31 cellular contexts compared by ENCODE assay signal in genomic region chr4:51999250-51999649, GRCh38. TPM values are rescaled to one million over a fixed set of nuclear protein-coding genes. Genes with fewer than 3 reads are reported as not detected.
DNase-seq lines count a peak whose midpoint lies in the region; ATAC-seq, FAIRE-seq and TF ChIP-seq lines count a peak whose summit lies in the region.
"Had no signal": no experiment of that assay in that cellular context is flagged by ENCODE, and none has a peak within 500 bp of the region (broad histone marks: within the 10 kb centered on the region; RNA-seq: fewer than 3 reads in every experiment).

No MANE protein-coding gene starts in this region.

- BruUV-seq in HepG2 (replicated peaks; lab: Mats Ljungman, UMichigan): no TSS peak

- TF ChIP-seq CTCF in liver (IDR thresholded peaks at IDR 0.05; ENCODE audit: low read depth, low read length, missing input control) (no peak), HepG2 (CRISPR knock-in tag; IDR thresholded peaks at IDR 0.05) (no peak), right lobe of liver (IDR thresholded peaks at IDR 0.05) (no peak)

- no peak for FAIRE-seq in HepG2 (lab: Jason Lieb, UNC)
- peak; percentile 74 for FAIRE-seq in islet of Langerhans (lab: Jason Lieb, UNC)
- FAIRE-seq: A204.1, GM12878, GM12892, GM18507 had no signal

- CTCF ChIA-PET in HepG2 (lab: Yijun Ruan, JAX; ENCODE audit: low intra/inter-chr PET ratio, low total read pairs): no interaction called here

- TF ChIP-seq POLR2A in HepG2 (IDR thresholded peaks at IDR 0.05; ENCODE audit: insufficient read depth in 1 of 2, low read depth in 2 of 2, low read length in 2 of 2): no peak
- TF ChIP-seq POLR2A in right lobe of liver (IDR thresholded peaks at IDR 0.05): no peak

- H3K36me3 ChIP-seq in liver (ENCODE audit: control insufficient read depth in 4 of 4, insufficient read depth in 3 of 4, low read depth in 1 of 4, low read length in 3 of 4) (no peaks in the 10 kb centered on the region), HepG2 (replicated peaks in 1 of 2; ENCODE audit: control insufficient read depth in 1 of 2, insufficient read depth in 2 of 2, low read length in 2 of 2) (no peaks in the 10 kb centered on the region), right lobe of liver (no peaks in the 10 kb centered on the region)
- H3K36me3 ChIP-seq: BE2C, BLaER1 had no signal

- H3K4me1 ChIP-seq in liver (ENCODE audit: control insufficient read depth in 4 of 4, insufficient read depth in 4 of 4, low read length in 3 of 4) (peaks cover 0 to 14% (median 8%) of the 10 kb centered on the region in 4 donors), HepG2 (ENCODE audit: insufficient read depth, low read length) (peaks cover 14% of the 10 kb centered on the region; the same call in 1 of the 2 replicates), right lobe of liver (peaks cover 0 to 10% (median 5%) of the 10 kb centered on the region in 4 donors)
- H3K4me1 ChIP-seq: BE2C, BLaER1 had no signal

- in situ Hi-C loops in HepG2 (cut with HindIII; ENCODE audit: extremely low pct_ligation_motif_present, low pct_unique_long_range_greater_than_20kb): no loop called here

- H3K4me3 ChIP-seq in liver (ENCODE audit: low read depth in 1 of 3, low read length in 3 of 3): no peak overlapping the region
- H3K4me3 ChIP-seq in HepG2 (replicated peaks in 1 of 3; ENCODE audit: insufficient read depth in 1 of 3, low read depth in 2 of 3, low read length in 3 of 3): no peak overlapping the region
- no peak overlapping the region for H3K4me3 ChIP-seq in right lobe of liver
- H3K4me3 ChIP-seq: BLaER1, GM12878 had no signal

- H3K9me3 ChIP-seq in liver (ENCODE audit: control insufficient read depth in 4 of 4, low read length in 3 of 4): no peaks in the 10 kb centered on the region
- no peaks in the 10 kb centered on the region for H3K9me3 ChIP-seq in HepG2 (ENCODE audit: low read length)
- H3K9me3 ChIP-seq in right lobe of liver: no peaks in the 10 kb centered on the region
- H3K9me3 ChIP-seq: BE2C, BLaER1 had no signal

- no peaks in the 10 kb centered on the region for H4K20me1 ChIP-seq in HepG2 (ENCODE audit: insufficient read depth, low read length)
- H4K20me1 ChIP-seq: BLaER1 had no signal

- H3K27ac ChIP-seq in liver (ENCODE audit: low read depth in 1 of 2, low read length in 2 of 2) (no peak overlapping the region), HepG2 (ENCODE audit: extremely low read length, insufficient read depth, low read length) (no peak overlapping the region), right lobe of liver (no peak overlapping the region)
- H3K27ac ChIP-seq: BLaER1 had no signal

- no peaks in the 10 kb centered on the region for H3K79me2 ChIP-seq in HepG2 (ENCODE audit: insufficient read depth, low read length)

- no peak for TF ChIP-seq EP300 in HepG2 (IDR thresholded peaks at IDR 0.05; ENCODE audit: low read depth in 2 of 2, low read length in 2 of 2)
- no peak for TF ChIP-seq EP300 in HepG2 (CRISPR knock-in tag; IDR thresholded peaks at IDR 0.05; ENCODE audit: borderline replicate concordance)

- 52% methylated on average over 5 of the region's 5 CpGs for WGBS in liver
- WGBS in HepG2 (ENCODE audit: low lambda C conversion rate): 15% methylated on average over 5 of the region's 5 CpGs
- 52% methylated on average over 5 of the region's 5 CpGs for WGBS in right lobe of liver (ENCODE audit: insufficient coverage, low coverage, low lambda C conversion rate, missing lambda C conversion rate)

- no peak overlapping the region for H2AFZ ChIP-seq in HepG2 (ENCODE audit: low read length)

- H3K4me2 ChIP-seq in HepG2 (ENCODE audit: low read depth, low read length): no peak overlapping the region
- H3K4me2 ChIP-seq: BLaER1 had no signal

- intact Hi-C loops in HepG2 (cut with micrococcal nuclease; ENCODE audit: unreplicated experiment) (no loop called here), right lobe of liver (cut with DNase I) (no loop called here)

- no peak for ATAC-seq in HepG2
- peak; percentile 60 to 86 (median 72) for ATAC-seq in right lobe of liver
- ATAC-seq: GM12878 had no signal

- DNase-seq in HepG2 (ENCODE audit: low spot score): no peak
- DNase-seq in right lobe of liver: no peak
- DNase-seq in renal cortical epithelial cell (ENCODE audit: low read depth): peak; percentile 44
- DNase-seq in hippocampal formation (lab: John Stamatoyannopoulos, UW): no peak
- DNase-seq in NCI-H2227 treated with DMSO at 0.1 percent for 48 hours (lab: John Stamatoyannopoulos, UW): no peak
- DNase-seq in activated naive CD4-positive, alpha-beta T cell treated with Interleukin-2 at 50 U/mL for 16 hours: no peak
- DNase-seq: 8988T; ACHN; BE2C; C1 segment of cervical spinal cord; CD4-positive, alpha-beta memory T cell; CD4-positive, CD25-positive, alpha-beta regulatory T cell; CD8-positive, alpha-beta memory T cell; COR-L47; DMS 273 treated with DMSO at 0.1 percent for 48 hours; DMS153; DMS79; DND-41; EL; GDM1 had no signal

- TF ChIP-seq RAD21 in liver (IDR thresholded peaks at IDR 0.05) (peak in 1 of 2 donors; percentile 37), HepG2 (CRISPR knock-in tag; IDR thresholded peaks at IDR 0.05) (no peak)

- H3K27me3 ChIP-seq in liver (ENCODE audit: control insufficient read depth in 4 of 4, insufficient read depth in 4 of 4, low read length in 3 of 4) (no peaks in the 10 kb centered on the region), HepG2 (ENCODE audit: control insufficient read depth in 1 of 2, insufficient read depth in 2 of 2, low read length in 2 of 2) (no peaks in the 10 kb centered on the region), right lobe of liver (no peaks in the 10 kb centered on the region)
- H3K27me3 ChIP-seq: BE2C, BLaER1 had no signal

- POLR2A ChIA-PET in HepG2 (lab: Yijun Ruan, JAX): no interaction called here

- H3K9ac ChIP-seq in liver (ENCODE audit: low read depth in 1 of 2, low read length in 2 of 2) (no peak overlapping the region), HepG2 (ENCODE audit: insufficient read depth, low read depth, low read length) (no peak overlapping the region)
- H3K9ac ChIP-seq: BLaER1 had no signal

RNA-seq across cellular contexts. Expression of gene LRRC66, which starts 20.9 kb away (rescaled TPM):
- total RNA-seq in liver (under 1 TPM in 1 of 2 donors, not detected in 1; 0.25 TPM), HepG2 (2016; rRNA removed; fragmentation: Illumina TruSeq; extraction: Trizol) (not detected in 2 replicates), right lobe of liver (under 1 TPM; 0.05 to 0.35 (median 0.09) TPM), renal cortical epithelial cell (0.55 TPM in 1 of 2 replicates, not detected in the other)
- polyA plus RNA-seq in liver (under 1 TPM in 1 of 2 donors, not detected in 1; 0.05 TPM), HepG2 (2011; rRNA removed) (0.03 TPM in 1 of 2 replicates, not detected in the other)
- not detected in 2 replicates for total RNA-seq in HepG2 (2016; cell fraction: cytosol; rRNA removed; fragmentation: Illumina TruSeq; extraction: Trizol; ENCODE audit: low read depth)
- 0.02 TPM in 1 of 2 replicates, not detected in the other for total RNA-seq in HepG2 (2016; cell fraction: insoluble cytoplasmic fraction; rRNA removed; fragmentation: Illumina TruSeq; extraction: Trizol)
- total RNA-seq in HepG2 (2016; cell fraction: membrane; rRNA removed; fragmentation: Illumina TruSeq; extraction: Trizol): not detected in 2 replicates
- total RNA-seq in HepG2 (2016; cell fraction: nucleus; rRNA removed; fragmentation: Illumina TruSeq; extraction: Trizol): 0.09 TPM in 1 of 2 replicates, not detected in the other
- 0.01 and 0.03 TPM in 2 replicates for polyA plus RNA-seq in HepG2 (2011; cell fraction: cytosol; rRNA removed)
- polyA plus RNA-seq in HepG2 (2011; cell fraction: nucleus; rRNA removed): 0.07 TPM in 1 of 2 replicates, not detected in the other
- polyA plus RNA-seq in HepG2 (2012): 0.04 TPM in 1 of 2 replicates, not detected in the other
- not detected in 2 replicates for polyA plus RNA-seq in HepG2 (2016; cell fraction: cytosol; fragmentation: Illumina TruSeq; extraction: Trizol; ENCODE audit: low read depth)
- polyA plus RNA-seq in HepG2 (2016; cell fraction: insoluble cytoplasmic fraction; fragmentation: Illumina TruSeq; extraction: Trizol; ENCODE audit: low read depth): not detected in 2 replicates
- polyA plus RNA-seq in HepG2 (2016; cell fraction: membrane; fragmentation: Illumina TruSeq; extraction: Trizol; ENCODE audit: low read depth): not detected in 2 replicates
- polyA plus RNA-seq in HepG2 (2016; cell fraction: nucleus; fragmentation: Illumina TruSeq; extraction: Trizol; ENCODE audit: insufficient read depth, low read depth): 0.13 TPM in 1 of 2 replicates, not detected in the other
- 0.12 TPM in 1 of 2 replicates, not detected in the other for polyA minus RNA-seq in HepG2 (2011; rRNA and poly(A)+ RNA removed; ENCODE audit: low replicate concordance)
- polyA minus RNA-seq in HepG2 (2011; cell fraction: cytosol; rRNA and poly(A)+ RNA removed): not detected in 2 replicates
- 0.26 TPM in 1 of 2 replicates, not detected in the other for polyA minus RNA-seq in HepG2 (2011; cell fraction: nucleus; rRNA and poly(A)+ RNA removed)
- total RNA-seq: A673, Daoy, G401 had no signal
- polyA plus RNA-seq: CD14-positive monocyte; CD4-positive, CD25-positive, alpha-beta regulatory T cell; CD8-positive, alpha-beta memory T cell had no signal

RNA-seq across cellular contexts. Expression of gene SGCB, which starts 38.8 kb away (rescaled TPM):
- total RNA-seq in liver (1 to 10 TPM; 2.0 to 5.4 TPM), HepG2 (2016; rRNA removed; fragmentation: Illumina TruSeq; extraction: Trizol) (2.2 and 3.6 TPM in 2 replicates), right lobe of liver (10 to 100 TPM in 3 of 6 experiments, 1 to 10 TPM in 3; 5.7 to 17.3 (median 8.3) TPM), renal cortical epithelial cell (15.3 and 38.9 TPM in 2 replicates)
- polyA plus RNA-seq in liver (1 to 10 TPM; 2.1 to 4.6 TPM), HepG2 (2011; rRNA removed) (4.2 and 4.8 TPM in 2 replicates)
- total RNA-seq in HepG2 (2016; cell fraction: cytosol; rRNA removed; fragmentation: Illumina TruSeq; extraction: Trizol; ENCODE audit: low read depth): 0.51 and 0.53 TPM in 2 replicates
- total RNA-seq in HepG2 (2016; cell fraction: insoluble cytoplasmic fraction; rRNA removed; fragmentation: Illumina TruSeq; extraction: Trizol): 2.2 and 2.4 TPM in 2 replicates
- 1.5 and 2.0 TPM in 2 replicates for total RNA-seq in HepG2 (2016; cell fraction: membrane; rRNA removed; fragmentation: Illumina TruSeq; extraction: Trizol)
- 3.3 and 4.9 TPM in 2 replicates for total RNA-seq in HepG2 (2016; cell fraction: nucleus; rRNA removed; fragmentation: Illumina TruSeq; extraction: Trizol)
- polyA plus RNA-seq in HepG2 (2011; cell fraction: cytosol; rRNA removed): 2.2 and 4.0 TPM in 2 replicates
- polyA plus RNA-seq in HepG2 (2011; cell fraction: nucleus; rRNA removed): 1.1 and 1.5 TPM in 2 replicates
- 6.2 and 8.0 TPM in 2 replicates for polyA plus RNA-seq in HepG2 (2012)
- polyA plus RNA-seq in HepG2 (2016; cell fraction: cytosol; fragmentation: Illumina TruSeq; extraction: Trizol; ENCODE audit: low read depth): 1.9 TPM in 2 replicates
- 4.5 and 5.5 TPM in 2 replicates for polyA plus RNA-seq in HepG2 (2016; cell fraction: insoluble cytoplasmic fraction; fragmentation: Illumina TruSeq; extraction: Trizol; ENCODE audit: low read depth)
- polyA plus RNA-seq in HepG2 (2016; cell fraction: membrane; fragmentation: Illumina TruSeq; extraction: Trizol; ENCODE audit: low read depth): 1.5 and 2.5 TPM in 2 replicates
- 6.1 and 8.2 TPM in 2 replicates for polyA plus RNA-seq in HepG2 (2016; cell fraction: nucleus; fragmentation: Illumina TruSeq; extraction: Trizol; ENCODE audit: insufficient read depth, low read depth)
- polyA minus RNA-seq in HepG2 (2011; rRNA and poly(A)+ RNA removed; ENCODE audit: low replicate concordance): 1.4 and 1.8 TPM in 2 replicates
- 3.1 and 3.4 TPM in 2 replicates for polyA minus RNA-seq in HepG2 (2011; cell fraction: cytosol; rRNA and poly(A)+ RNA removed)
- 2.9 and 3.0 TPM in 2 replicates for polyA minus RNA-seq in HepG2 (2011; cell fraction: nucleus; rRNA and poly(A)+ RNA removed)

RNA-seq across cellular contexts. Expression of gene SPATA18, which starts 51.9 kb away (rescaled TPM):
- total RNA-seq in liver (1 to 10 TPM in 1 of 2 donors, under 1 TPM in 1; 0.28 to 1.1 TPM), HepG2 (2016; rRNA removed; fragmentation: Illumina TruSeq; extraction: Trizol) (13.2 and 13.9 TPM in 2 replicates), right lobe of liver (1 to 10 TPM; 1.6 to 2.9 (median 2.3) TPM), renal cortical epithelial cell (7.3 and 20.8 TPM in 2 replicates)
- polyA plus RNA-seq in liver (under 1 TPM; 0.03 to 0.52 TPM), HepG2 (2011; rRNA removed) (4.8 and 5.7 TPM in 2 replicates)
- total RNA-seq in HepG2 (2016; cell fraction: cytosol; rRNA removed; fragmentation: Illumina TruSeq; extraction: Trizol; ENCODE audit: low read depth): 4.8 and 6.6 TPM in 2 replicates
- 9.8 and 14.0 TPM in 2 replicates for total RNA-seq in HepG2 (2016; cell fraction: insoluble cytoplasmic fraction; rRNA removed; fragmentation: Illumina TruSeq; extraction: Trizol)
- 16.0 and 20.5 TPM in 2 replicates for total RNA-seq in HepG2 (2016; cell fraction: membrane; rRNA removed; fragmentation: Illumina TruSeq; extraction: Trizol)
- total RNA-seq in HepG2 (2016; cell fraction: nucleus; rRNA removed; fragmentation: Illumina TruSeq; extraction: Trizol): 14.8 and 16.2 TPM in 2 replicates
- polyA plus RNA-seq in HepG2 (2011; cell fraction: cytosol; rRNA removed): 3.6 and 6.1 TPM in 2 replicates
- polyA plus RNA-seq in HepG2 (2011; cell fraction: nucleus; rRNA removed): 13.3 and 14.1 TPM in 2 replicates
- polyA plus RNA-seq in HepG2 (2012): 4.7 and 4.8 TPM in 2 replicates
- 4.7 and 7.2 TPM in 2 replicates for polyA plus RNA-seq in HepG2 (2016; cell fraction: cytosol; fragmentation: Illumina TruSeq; extraction: Trizol; ENCODE audit: low read depth)
- 12.3 and 13.4 TPM in 2 replicates for polyA plus RNA-seq in HepG2 (2016; cell fraction: insoluble cytoplasmic fraction; fragmentation: Illumina TruSeq; extraction: Trizol; ENCODE audit: low read depth)
- 14.2 and 14.4 TPM in 2 replicates for polyA plus RNA-seq in HepG2 (2016; cell fraction: membrane; fragmentation: Illumina TruSeq; extraction: Trizol; ENCODE audit: low read depth)
- 17.6 and 20.5 TPM in 2 replicates for polyA plus RNA-seq in HepG2 (2016; cell fraction: nucleus; fragmentation: Illumina TruSeq; extraction: Trizol; ENCODE audit: insufficient read depth, low read depth)
- polyA minus RNA-seq in HepG2 (2011; rRNA and poly(A)+ RNA removed; ENCODE audit: low replicate concordance): 9.1 TPM in 1 of 2 replicates, not detected in the other
- polyA minus RNA-seq in HepG2 (2011; cell fraction: cytosol; rRNA and poly(A)+ RNA removed): 5.6 and 6.0 TPM in 2 replicates
- 14.0 and 14.2 TPM in 2 replicates for polyA minus RNA-seq in HepG2 (2011; cell fraction: nucleus; rRNA and poly(A)+ RNA removed)
- total RNA-seq: CD4-positive, CD25-positive, alpha-beta regulatory T cell; Daoy had no signal
- polyA plus RNA-seq: CD4-positive, alpha-beta memory T cell; CD4-positive, CD25-positive, alpha-beta regulatory T cell; CD8-positive, alpha-beta memory T cell had no signal
